ENCODE assay signal across 34 cellular contexts in the genomic region with DNA sequence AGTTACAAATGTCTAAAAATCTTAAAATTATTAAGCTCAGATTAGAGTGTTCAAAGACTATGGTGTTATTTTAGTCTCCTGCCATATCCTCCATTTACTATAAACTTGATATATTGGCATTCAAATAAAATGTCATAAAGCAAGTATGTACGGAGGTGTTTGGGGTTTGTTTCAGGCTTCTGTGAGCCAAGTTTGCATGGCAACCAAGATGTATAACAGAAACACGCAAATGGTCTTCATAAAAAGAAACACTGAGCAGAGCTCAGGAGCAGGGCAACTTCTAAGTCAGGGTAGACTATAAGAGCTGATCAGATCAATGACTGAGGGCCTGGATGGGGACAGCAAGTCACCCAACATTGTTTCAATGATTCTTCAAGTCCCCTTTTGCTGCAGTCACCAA.
"Had no signal": no experiment of that assay in that cellular context is flagged by ENCODE, and none has a peak within 500 bp of the region (broad histone marks: within the 10 kb centered on the region; RNA-seq: fewer than 3 reads in every experiment).

No MANE protein-coding gene starts in this region.

- DNase-seq: Karpas-422, Kasumi-1, MG63, MM.1S, MV-4-11, NCI-H1048, NCI-H1092, NCI-H1092 treated with DMSO at 0.1 percent for 48 hours, NCI-H1105, NCI-H1105 treated with DMSO at 0.1 percent for 48 hours, NCI-H1417, NCI-H1417 treated with DMSO at 0.1 percent for 48 hours, NCI-H1436, NCI-H1436 treated with DMSO at 0.1 percent for 48 hours, NCI-H146, NCI-H1694, NCI-H1694 treated with DMSO at 0.1 percent for 48 hours, NCI-H187, NCI-H187 treated with DMSO at 0.1 percent for 48 hours, NCI-H1930, NCI-H2029, NCI-H2029 treated with DMSO at 0.1 percent for 48 hours, NCI-H2081, NCI-H2081 treated with DMSO at 0.1 percent for 48 hours, NCI-H2107, NCI-H2171, NCI-H2171 treated with DMSO at 0.1 percent for 48 hours, NCI-H2227 treated with DMSO at 0.1 percent for 48 hours, NCI-H226, NCI-H345, NCI-H446, NCI-H446 treated with DMSO at 0.1 percent for 48 hours, NCI-H510A had no signal

- H3K27ac ChIP-seq: KMS-11 had no signal

- H3K4me3 ChIP-seq: MG63 had no signal

- H3K9me3 ChIP-seq: MG63 had no signal

- H3K36me3 ChIP-seq: MG63 had no signal

- H3K9ac ChIP-seq: KMS-11 had no signal

- H3K27me3 ChIP-seq: MG63 had no signal
